ENCODE assay signal across 23 cellular contexts in the genomic region with DNA sequence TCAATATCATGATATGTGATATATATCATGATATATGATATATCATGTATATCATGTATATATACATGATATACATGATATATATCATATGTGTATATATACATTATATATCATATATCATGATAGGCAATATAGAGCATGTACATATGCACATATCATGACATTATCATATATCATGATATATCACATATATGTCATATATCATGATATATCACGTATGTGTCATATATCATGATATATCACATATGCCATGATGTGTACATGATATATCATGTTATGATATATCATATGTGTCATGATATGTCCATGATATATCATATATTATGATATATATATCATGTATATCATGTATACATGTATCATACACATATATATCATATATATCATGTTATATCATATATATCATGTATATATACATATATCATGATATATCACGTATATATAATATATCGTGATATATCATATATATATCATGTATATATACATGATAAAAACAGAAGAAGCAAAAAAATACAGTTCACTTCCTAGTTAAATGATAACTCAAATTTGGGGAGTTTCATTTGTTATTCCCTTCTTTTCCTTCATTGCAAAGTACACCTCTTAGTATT.
"Had no signal": no experiment of that assay in that cellular context is flagged by ENCODE, and none has a peak within 500 bp of the region (broad histone marks: within the 10 kb centered on the region; RNA-seq: fewer than 3 reads in every experiment).

No MANE protein-coding gene starts in this region.

- H3K36me3 Mint-ChIP-seq: activated naive CD8-positive, alpha-beta T cell treated with anti-CD3 and anti-CD28 coated beads, Interleukin-2, amount 10 ng/mL, durations not matched to agents 7 days and 5 days; T-cell had no signal

- H3K36me3 ChIP-seq: adrenal gland, WERI-Rb-1 had no signal

- H3K9me3 Mint-ChIP-seq: activated naive CD8-positive, alpha-beta T cell treated with anti-CD3 and anti-CD28 coated beads, Interleukin-2, amount 10 ng/mL, durations not matched to agents 7 days and 5 days had no signal

- H3K27me3 Mint-ChIP-seq: activated CD4-positive, alpha-beta T cell treated with anti-CD3 and anti-CD28 coated beads for 36 hours; activated CD8-positive, alpha-beta T cell treated with anti-CD3 and anti-CD28 coated beads for 36 hours; activated naive CD8-positive, alpha-beta T cell treated with anti-CD3 and anti-CD28 coated beads, Interleukin-2, amount 10 ng/mL, durations not matched to agents 7 days and 5 days; T-cell had no signal

- H3K9me3 ChIP-seq: adrenal gland had no signal

- H3K27ac ChIP-seq: adrenal gland, SK-N-MC, WERI-Rb-1 had no signal

- H3K4me3 ChIP-seq: adrenal gland, SK-N-MC had no signal

- H3K4me1 Mint-ChIP-seq: activated CD4-positive, alpha-beta T cell treated with anti-CD3 and anti-CD28 coated beads for 36 hours; activated naive CD8-positive, alpha-beta T cell treated with anti-CD3 and anti-CD28 coated beads, Interleukin-2, amount 10 ng/mL, durations not matched to agents 7 days and 5 days; T-cell had no signal

- H3K4me1 ChIP-seq: adrenal gland had no signal

- ATAC-seq: activated CD4-positive, alpha-beta T cell treated with anti-CD3 and anti-CD28 coated beads for 36 hours; activated CD8-positive, alpha-beta T cell treated with anti-CD3 and anti-CD28 coated beads for 36 hours; activated T-cell treated with anti-CD3 and anti-CD28 coated beads, Interleukin-2, amount 50 U/mL, for 72 hours; Panc1; Right ventricle myocardium inferior; T-cell had no signal

- DNase-seq: activated CD4-positive, alpha-beta T cell treated with anti-CD3 and anti-CD28 coated beads for 36 hours; activated CD4-positive, alpha-beta T cell treated with anti-CD3 and anti-CD28 coated beads, Interleukin-2, amount 50 U/mL, for 1 hour; activated CD8-positive, alpha-beta memory T cell treated with anti-CD3 and anti-CD28 coated beads, Interleukin-2, amount 50 U/mL, for 4 hours; activated CD8-positive, alpha-beta T cell treated with anti-CD3 and anti-CD28 coated beads for 36 hours; activated naive CD4-positive, alpha-beta T cell treated with anti-CD3 and anti-CD28 coated beads, Interleukin-2, amount 50 U/mL, for 16 hours; activated naive CD8-positive, alpha-beta T cell treated with anti-CD3 and anti-CD28 coated beads, Interleukin-2, amount 10 ng/mL, durations not matched to agents 7 days and 5 days; activated T-cell treated with anti-CD3 and anti-CD28 coated beads, Interleukin-2, amount 50 U/mL, for 72 hours; adrenal gland; anterior cingulate cortex; NCI-H1092; NCI-H1417; NCI-H1930; NCI-H345; NCI-H510A; NCI-H82; OCI-M1; RPMI8226; T-cell; WERI-Rb-1 had no signal

- H3K4me3 Mint-ChIP-seq: activated CD4-positive, alpha-beta T cell treated with anti-CD3 and anti-CD28 coated beads for 36 hours; activated CD8-positive, alpha-beta T cell treated with anti-CD3 and anti-CD28 coated beads for 36 hours; activated naive CD8-positive, alpha-beta T cell treated with anti-CD3 and anti-CD28 coated beads, Interleukin-2, amount 10 ng/mL, durations not matched to agents 7 days and 5 days; activated T-cell treated with anti-CD3 and anti-CD28 coated beads, Interleukin-2, amount 50 U/mL, for 72 hours; T-cell had no signal

- H3K27me3 ChIP-seq: adrenal gland had no signal

- H3K27ac Mint-ChIP-seq: activated CD4-positive, alpha-beta T cell treated with anti-CD3 and anti-CD28 coated beads for 36 hours; activated CD8-positive, alpha-beta T cell treated with anti-CD3 and anti-CD28 coated beads for 36 hours; activated naive CD8-positive, alpha-beta T cell treated with anti-CD3 and anti-CD28 coated beads, Interleukin-2, amount 10 ng/mL, durations not matched to agents 7 days and 5 days; activated T-cell treated with anti-CD3 and anti-CD28 coated beads, Interleukin-2, amount 50 U/mL, for 72 hours; activated T-helper 2 cell treated with anti-CD3 and anti-CD28 coated beads, Interferon-gamma antibody, Interleukin-2, Interleukin-4, amounts not matched to agents 10 μg/mL and 5 μg/mL and 100 μg/mL, durations not matched to agents 14 hours and 24 hours and 36 hours; T-cell had no signal
